Comparison of ENCODE assay signal across 10 cellular contexts in the genomic region with DNA sequence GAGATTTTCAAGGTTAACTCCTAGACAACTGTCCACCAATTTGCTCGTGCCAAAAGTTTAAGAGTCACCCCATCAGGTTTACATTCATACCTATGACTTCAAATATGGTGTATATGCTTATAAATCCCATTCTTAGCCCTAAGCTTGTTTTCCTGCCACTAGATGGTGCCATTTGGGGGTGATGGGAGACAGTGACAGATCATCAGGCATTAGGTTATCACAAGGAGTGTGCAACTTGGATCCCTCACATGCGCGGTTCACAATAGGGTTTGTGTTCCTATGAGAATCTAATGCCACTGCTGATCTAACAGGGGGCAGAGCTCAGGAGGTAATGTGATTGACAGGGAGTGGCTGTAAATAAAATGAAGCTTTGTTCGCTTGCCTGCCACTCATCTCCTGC.
DNase-seq lines count a peak whose midpoint lies in the region; ATAC-seq and TF ChIP-seq lines count a peak whose summit lies in the region.
"Had no signal": no experiment of that assay in that cellular context is flagged by ENCODE, and none has a peak within 500 bp of the region (broad histone marks: within the 10 kb centered on the region; RNA-seq: fewer than 3 reads in every experiment).

No MANE protein-coding gene starts in this region.

- DNase-seq in Ammon's horn (ENCODE audit: low spot score) (peak; percentile 20), NCI-H82 (lab: John Stamatoyannopoulos, UW) (peak; percentile 75), fibroblast of villous mesenchyme (ENCODE audit: low read depth) (peak; percentile 7), T-helper 9 cell (no peak), NCI-H2107 treated with DMSO at 0.1 percent for 48 hours (lab: John Stamatoyannopoulos, UW; ENCODE audit: unreplicated experiment) (no peak), epidermal melanocyte (ENCODE audit: insufficient read length, low spot score) (no peak)
- DNase-seq: activated CD4-positive, alpha-beta T cell treated with anti-CD3 and anti-CD28 coated beads for 1 hour; HCEC 1CT had no signal

- peak; percentile 57 for ATAC-seq in GM18861 (IDR thresholded peaks at IDR 0.05; ENCODE audit: unreplicated experiment)
- no peak for ATAC-seq in HG03432 (IDR thresholded peaks at IDR 0.05; ENCODE audit: unreplicated experiment)

- peak; percentile 34 for TF ChIP-seq CTCF in fibroblast of villous mesenchyme (IDR thresholded peaks at IDR 0.05; ENCODE audit: insufficient read depth, low read depth, low read length)

- H3K4me3 ChIP-seq in fibroblast of villous mesenchyme (ENCODE audit: low read depth, low read length) = no peak overlapping the region

Comparison
In these comparisons a context has a peak if more than half of its experiments do, and no peak if none do; other contexts are left out.
1. DNase-seq: peak in Ammon's horn (single experiment), NCI-H82 (single experiment) and fibroblast of villous mesenchyme (single experiment); none in T-helper 9 cell (single experiment), NCI-H2107 treated with DMSO at 0.1 percent for 48 hours (single experiment) and epidermal melanocyte (single experiment).